ENCODE assay signal across 12 cellular contexts in genomic region chr5:180975338-180975737, GRCh38. TPM values are rescaled to one million over a fixed set of nuclear protein-coding genes. Genes with fewer than 3 reads are reported as not detected.
A peak's percentile ranks its signal among the peaks of the same experiment; 100 is the strongest.
DNase-seq lines count a peak whose midpoint lies in the region; ATAC-seq and TF ChIP-seq lines count a peak whose summit lies in the region.
"Had no signal": no experiment of that assay in that cellular context is flagged by ENCODE, and none has a peak within 500 bp of the region (broad histone marks: within the 10 kb centered on the region; RNA-seq: fewer than 3 reads in every experiment).

No MANE protein-coding gene starts in this region.

- ATAC-seq in DND-41 (ENCODE audit: insufficient read depth, low read depth) (no peak), GM19324 (IDR thresholded peaks at IDR 0.05; ENCODE audit: low FRiP score, unreplicated experiment) (peak; percentile 76), HG02870 (IDR thresholded peaks at IDR 0.05; ENCODE audit: unreplicated experiment) (peak; percentile 78), left colon (no peak), lower lobe of right lung (no peak)

- H3K9ac ChIP-seq in DND-41 (ENCODE audit: low read depth, low read length): no peak overlapping the region

- H3K27ac ChIP-seq in DND-41 (ENCODE audit: low read length) (no peak overlapping the region), lower lobe of right lung (no peak overlapping the region)

- no peaks in the 10 kb centered on the region for H4K20me1 ChIP-seq in DND-41 (ENCODE audit: insufficient read depth, low read length)

- no peak overlapping the region for H2AFZ ChIP-seq in DND-41 (ENCODE audit: low read depth, low read length)

- no peak overlapping the region for H3K4me2 ChIP-seq in DND-41 (ENCODE audit: insufficient read depth, low read length)

- H3K4me1 ChIP-seq in DND-41 (ENCODE audit: insufficient read depth, low read length) (no peaks in the 10 kb centered on the region), lower lobe of right lung (no peaks in the 10 kb centered on the region)

- H3K9me3 ChIP-seq in DND-41 (ENCODE audit: insufficient read depth, low read length, severe bottlenecking) (no peaks in the 10 kb centered on the region), lower lobe of right lung (no peaks in the 10 kb centered on the region)

- DNase-seq in DND-41: peak; percentile 9
- peak; percentile 13 for DNase-seq in NAMALWA (ENCODE audit: low spot score)
- DNase-seq in left colon: no peak
- no peak for DNase-seq in NCI-H2227 (lab: John Stamatoyannopoulos, UW; ENCODE audit: unreplicated experiment)
- DNase-seq in lower lobe of right lung: no peak
- no peak for DNase-seq in dedifferentiated amniotic fluid mesenchymal stem cell (ENCODE audit: extremely low spot score)
- DNase-seq: caudate nucleus, foreskin fibroblast, NCI-H345 had no signal

- no peak overlapping the region for H3K4me3 ChIP-seq in DND-41 (ENCODE audit: low read depth in 1 of 2, low read length in 2 of 2)
- no peak overlapping the region for H3K4me3 ChIP-seq in lower lobe of right lung

- H3K79me2 ChIP-seq in DND-41 (ENCODE audit: insufficient read depth, low read length): no peaks in the 10 kb centered on the region

- intact Hi-C loops in left colon (cut with DNase I, micrococcal nuclease) (no loop called here), lower lobe of right lung (cut with DNase I) (no loop called here)

- H3K27me3 ChIP-seq in DND-41 (ENCODE audit: insufficient read depth, low read length, poor library complexity) (no peaks in the 10 kb centered on the region), lower lobe of right lung (ENCODE audit: low read depth) (no peaks in the 10 kb centered on the region)

- TF ChIP-seq CTCF in DND-41 (IDR thresholded peaks at IDR 0.05; ENCODE audit: borderline replicate concordance, extremely low read depth, low read length, poor library complexity, severe bottlenecking) (no peak), lower lobe of right lung (IDR thresholded peaks at IDR 0.05) (no peak)

- H3K36me3 ChIP-seq in DND-41 (ENCODE audit: insufficient read depth, low read length): no peaks in the 10 kb centered on the region
- H3K36me3 ChIP-seq in lower lobe of right lung: no peaks in the 10 kb centered on the region

RNA-seq across cellular contexts. Expression of gene BTNL3, which starts 13.3 kb away (rescaled TPM):
- 100 to 1,000 TPM in 1 of 2 donors, 10 to 100 TPM in 1; 20.5 to 130 TPM for total RNA-seq in left colon
- total RNA-seq in lower lobe of right lung: not detected
- total RNA-seq: lung microvascular endothelial cell had no signal

Comparison
In these comparisons a context has a peak if more than half of its experiments do, and no peak if none do; other contexts are left out.
1. ATAC-seq: peak in GM19324 (single experiment) and HG02870 (single experiment); none in DND-41 (single experiment), left colon (single experiment) and lower lobe of right lung (0 of 2).
2. DNase-seq: peak in DND-41 (single experiment) and NAMALWA (single experiment); none in left colon (0 of 2), NCI-H2227 (single experiment), lower lobe of right lung (single experiment) and dedifferentiated amniotic fluid mesenchymal stem cell (single experiment).
3. RNA of gene BTNL3, which starts 13.3 kb away (total RNA-seq): 20.5 to 130 TPM in left colon; not detected in lower lobe of right lung (single experiment); every median in the first group is over 10 times any median in the second.